Comparison of ENCODE assay signal across 11 cellular contexts in the genomic region with DNA sequence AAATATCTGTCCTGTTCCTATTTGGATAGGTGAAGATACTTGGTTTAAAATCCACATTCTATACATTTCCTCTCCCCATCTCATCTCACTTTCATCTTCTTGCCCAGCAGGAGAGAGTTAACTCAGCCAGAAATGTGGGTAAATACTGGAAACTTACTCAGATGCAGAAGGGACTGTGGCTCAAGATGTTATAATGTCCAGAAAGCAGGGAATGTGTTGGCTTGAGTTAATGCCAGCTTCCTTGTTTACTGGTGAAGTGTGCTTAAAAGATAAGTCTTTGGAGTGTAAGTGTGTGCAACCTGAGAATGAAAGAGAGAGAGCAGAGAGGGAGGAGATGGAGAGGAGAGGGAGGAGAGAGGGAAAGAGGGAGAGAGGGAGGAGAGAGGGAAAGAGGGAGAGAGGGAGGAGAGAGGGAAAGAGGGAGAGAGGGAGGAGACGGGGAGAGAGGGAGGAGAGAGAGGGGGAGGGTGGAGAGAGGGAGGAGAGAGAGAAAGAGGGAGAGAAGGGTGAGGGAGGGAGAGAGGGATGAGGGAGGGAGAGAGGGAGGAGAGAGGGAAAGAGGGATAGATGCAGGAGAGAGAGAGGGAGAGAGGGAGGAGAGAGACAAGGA. TPM values are rescaled to one million over a fixed set of nuclear protein-coding genes. Genes with fewer than 3 reads are reported as not detected.
DNase-seq lines count a peak whose midpoint lies in the region; ATAC-seq, FAIRE-seq and TF ChIP-seq lines count a peak whose summit lies in the region.
"Had no signal": no experiment of that assay in that cellular context is flagged by ENCODE, and none has a peak within 500 bp of the region (broad histone marks: within the 10 kb centered on the region; RNA-seq: fewer than 3 reads in every experiment).

No MANE protein-coding gene starts in this region.

- H3K9me1 ChIP-seq in endothelial cell of umbilical vein (replicated peaks; ENCODE audit: control insufficient read depth, extremely low read depth, insufficient read depth, low read length) = no peaks in the 10 kb centered on the region

- dilution Hi-C loops in endothelial cell of umbilical vein (cut with MboI; ENCODE audit: extremely low pct_ligation_motif_present, low sequenced_read_pairs) = no loop called here

- H4K20me1 ChIP-seq in endothelial cell of umbilical vein (replicated peaks; ENCODE audit: control insufficient read depth, extremely low read depth, insufficient read depth, low read length) = no peaks in the 10 kb centered on the region

- peak overlapping the region in 1 of 3 experiments; percentile 30 for H3K4me3 ChIP-seq in endothelial cell of umbilical vein (replicated peaks in 1 of 3; ENCODE audit: insufficient read depth in 1 of 3, low read depth in 1 of 3, low read length in 3 of 3)

- H3K4me1 ChIP-seq in endothelial cell of umbilical vein (ENCODE audit: control insufficient read depth, extremely low read depth, insufficient read depth, low read length) = peaks cover 30% of the 10 kb centered on the region

- no peak for FAIRE-seq in endothelial cell of umbilical vein (lab: Jason Lieb, UNC)

- no peak for ATAC-seq in Right ventricle myocardium superior (ENCODE audit: poor library complexity)
- ATAC-seq in HG03354 (IDR thresholded peaks at IDR 0.05; ENCODE audit: poor library complexity, severe bottlenecking, unreplicated experiment) = no peak
- ATAC-seq: activated CD8-positive, alpha-beta T cell treated with anti-CD3 and anti-CD28 coated beads, Interleukin-2, amount 10 ng/mL, durations not matched to agents 7 days and 5 days; natural killer cell had no signal

- H2AFZ ChIP-seq in endothelial cell of umbilical vein (ENCODE audit: low read depth, low read length) = peak overlapping the region; percentile 88

- H3K4me2 ChIP-seq in endothelial cell of umbilical vein (ENCODE audit: insufficient read depth, low read length) = peak overlapping the region; percentile 88

- H3K79me2 ChIP-seq in endothelial cell of umbilical vein (ENCODE audit: control insufficient read depth, insufficient read depth, low read length) = no peaks in the 10 kb centered on the region

- H3K36me3 ChIP-seq in endothelial cell of umbilical vein (ENCODE audit: control insufficient read depth in 2 of 2, extremely low read depth in 1 of 2, insufficient read depth in 2 of 2, low read length in 2 of 2) = no peaks in the 10 kb centered on the region

- CTCF ChIA-PET in endothelial cell of umbilical vein (lab: Charles Lee) = interaction anchor here (1.6 kb wide), 1 partner anchor 302 kb away, joined by 5 read pairs; no protein-coding TSS in a partner anchor

- H3K9me3 ChIP-seq in endothelial cell of umbilical vein (replicated peaks; ENCODE audit: control insufficient read depth, insufficient read depth, low read length) = no peaks in the 10 kb centered on the region

- H3K9ac ChIP-seq in endothelial cell of umbilical vein (replicated peaks; ENCODE audit: extremely low read depth, insufficient read depth, low read length) = peak overlapping the region; percentile 8

- peak overlapping the region; percentile 70 for H3K27ac ChIP-seq in endothelial cell of umbilical vein (ENCODE audit: insufficient read depth, low read depth, low read length)

- BruUV-seq in endothelial cell of umbilical vein (replicated peaks; lab: Mats Ljungman, UMichigan) = no TSS peak

- POLR2A ChIA-PET in endothelial cell of umbilical vein (lab: Charles Lee) = no interaction called here

- TF ChIP-seq POLR2A in endothelial cell of umbilical vein (IDR thresholded peaks at IDR 0.05; ENCODE audit: low read depth, low read length) = no peak

- no peak for TF ChIP-seq CTCF in endothelial cell of umbilical vein (IDR thresholded peaks at IDR 0.05; ENCODE audit: extremely low read depth in 1 of 2, insufficient read depth in 1 of 2, low read depth in 1 of 2, low read length in 2 of 2)

- intact Hi-C loops in endothelial cell of umbilical vein (cut with micrococcal nuclease) = no loop called here
- intact Hi-C loops in Right ventricle myocardium superior (cut with DNase I) = no loop called here

- DNase-seq in DMS 273 (lab: John Stamatoyannopoulos, UW; ENCODE audit: unreplicated experiment) (peak; percentile 17), DMS 273 treated with DMSO at 0.1 percent for 48 hours (lab: John Stamatoyannopoulos, UW) (no peak), NCI-H226 (peak; percentile 21), endothelial cell of umbilical vein (ENCODE audit: low read depth, low spot score) (peak; percentile 62), renal cortical epithelial cell (ENCODE audit: low read depth) (peak; percentile 77), GM19240 (ENCODE audit: insufficient read length, low spot score) (no peak), Right ventricle myocardium superior (no peak)
- DNase-seq: activated CD8-positive, alpha-beta T cell treated with anti-CD3 and anti-CD28 coated beads, Interleukin-2, amount 10 ng/mL, durations not matched to agents 7 days and 5 days; activated naive CD8-positive, alpha-beta T cell treated with anti-CD3 and anti-CD28 coated beads, Interleukin-2, amount 10 ng/mL, durations not matched to agents 7 days and 5 days; natural killer cell had no signal

- H3K27me3 ChIP-seq in endothelial cell of umbilical vein (ENCODE audit: control insufficient read depth in 2 of 2, insufficient read depth in 2 of 2, low read length in 2 of 2) = no peaks in the 10 kb centered on the region

TF ChIP-seq in endothelial cell of umbilical vein, 7 proteins besides CTCF, POLR2A, EP300 and RAD21:
- no peak for TF ChIP-seq FOS (IDR thresholded peaks at IDR 0.05; ENCODE audit: borderline replicate concordance, insufficient read depth, low read length)
- no peak for TF ChIP-seq EZH2 (IDR thresholded peaks at IDR 0.05; ENCODE audit: borderline replicate concordance, low read depth, low read length, severe bottlenecking)
- TF ChIP-seq, protein P1, sequence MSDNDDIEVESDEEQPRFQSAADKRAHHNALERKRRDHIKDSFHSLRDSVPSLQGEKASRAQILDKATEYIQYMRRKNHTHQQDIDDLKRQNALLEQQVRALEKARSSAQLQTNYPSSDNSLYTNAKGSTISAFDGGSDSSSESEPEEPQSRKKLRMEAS (IDR thresholded peaks at IDR 0.05; ENCODE audit: insufficient read depth, insufficient read length) = no peak
- TF ChIP-seq POLR2AphosphoS5 (IDR thresholded peaks at IDR 0.05; ENCODE audit: insufficient read depth, low read depth, low read length) = no peak
- TF ChIP-seq GATA2 (IDR thresholded peaks at IDR 0.05; ENCODE audit: insufficient read depth, insufficient read length, low read depth, low read length) = no peak
- TF ChIP-seq JUN (IDR thresholded peaks at IDR 0.05; ENCODE audit: borderline replicate concordance, insufficient read depth, insufficient read length, low read depth) = no peak
- TF ChIP-seq MYC (IDR thresholded peaks at IDR 0.05; ENCODE audit: low read depth, low read length) = no peak

RNA-seq across cellular contexts. Expression of a gene that starts 22.0 kb away (rescaled TPM):
- 36.6 and 40.7 TPM in 2 replicates for total RNA-seq in endothelial cell of umbilical vein
- 12.9 and 17.1 TPM in 2 replicates for polyA plus RNA-seq in endothelial cell of umbilical vein
- 21.6 and 30.7 TPM in 2 replicates for polyA plus RNA-seq in endothelial cell of umbilical vein (2011; cell fraction: cytosol; rRNA removed)
- 10.3 and 12.1 TPM in 2 replicates for polyA plus RNA-seq in endothelial cell of umbilical vein (2011; cell fraction: nucleus; rRNA removed)
- 80.3 and 87.5 TPM in 2 replicates for polyA plus RNA-seq in endothelial cell of umbilical vein (2012)
- 10.9 and 12.0 TPM in 2 replicates for polyA minus RNA-seq in endothelial cell of umbilical vein
- 34.0 TPM for polyA minus RNA-seq in endothelial cell of umbilical vein (2011; cell fraction: cytosol; rRNA and poly(A)+ RNA removed)
- polyA minus RNA-seq in endothelial cell of umbilical vein (2011; cell fraction: nucleus; rRNA and poly(A)+ RNA removed) = 10.6 and 18.4 TPM in 2 replicates
- 8.2 and 12.7 TPM in 2 replicates for total RNA-seq in renal cortical epithelial cell
- total RNA-seq in Right ventricle myocardium superior = 9.3 TPM

RNA-seq across cellular contexts. Expression of a gene that starts 46.2 kb away (rescaled TPM):
- total RNA-seq in endothelial cell of umbilical vein (105 and 120 TPM in 2 replicates), renal cortical epithelial cell (115 and 253 TPM in 2 replicates), Right ventricle myocardium superior (81.5 TPM)
- polyA plus RNA-seq in endothelial cell of umbilical vein = 317 and 352 TPM in 2 replicates
- 209 and 219 TPM in 2 replicates for polyA plus RNA-seq in endothelial cell of umbilical vein (2011; cell fraction: cytosol; rRNA removed)
- 152 and 199 TPM in 2 replicates for polyA plus RNA-seq in endothelial cell of umbilical vein (2011; cell fraction: nucleus; rRNA removed)
- 251 and 280 TPM in 2 replicates for polyA plus RNA-seq in endothelial cell of umbilical vein (2012)
- polyA minus RNA-seq in endothelial cell of umbilical vein = 890 and 1,000 TPM in 2 replicates
- polyA minus RNA-seq in endothelial cell of umbilical vein (2011; cell fraction: cytosol; rRNA and poly(A)+ RNA removed) = 6.9 TPM
- 255 and 325 TPM in 2 replicates for polyA minus RNA-seq in endothelial cell of umbilical vein (2011; cell fraction: nucleus; rRNA and poly(A)+ RNA removed)
- total RNA-seq: activated CD8-positive, alpha-beta T cell treated with anti-CD3 and anti-CD28 coated beads, Interleukin-2, amount 10 ng/mL, durations not matched to agents 7 days and 5 days had no signal

Comparison
In these comparisons a context has a peak if more than half of its experiments do, and no peak if none do; other contexts are left out.
1. DNase-seq: peak in DMS 273 (single experiment), NCI-H226 (single experiment), endothelial cell of umbilical vein (single experiment) and renal cortical epithelial cell (single experiment); none in DMS 273 treated with DMSO at 0.1 percent for 48 hours (single experiment), GM19240 (single experiment) and Right ventricle myocardium superior (single experiment).